28 cellular contexts compared by ENCODE assay signal in the genomic region with DNA sequence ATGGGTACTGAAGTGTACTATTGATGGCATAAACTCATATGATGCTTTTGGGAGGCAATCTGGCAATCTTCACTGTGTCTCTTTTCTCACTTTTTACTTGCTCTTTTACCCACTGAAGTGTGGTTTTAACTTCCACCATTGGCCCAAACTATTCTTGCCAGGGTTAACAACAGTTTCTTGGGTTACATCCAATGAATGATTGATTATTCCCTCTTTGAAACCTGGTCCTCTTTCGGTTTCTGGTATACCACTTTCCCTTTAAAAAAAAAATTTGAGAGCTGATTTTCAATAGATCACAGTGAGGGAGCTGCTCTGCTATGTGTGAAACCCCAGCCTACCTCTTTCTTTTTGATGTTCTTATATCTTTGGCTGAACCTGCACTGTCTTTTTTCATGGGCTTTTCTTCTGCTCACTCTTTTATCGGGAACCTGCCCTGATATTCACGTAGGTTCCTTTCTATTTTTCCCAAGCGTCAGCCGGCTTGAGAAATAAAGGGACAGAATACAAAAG. TPM values are rescaled to one million over a fixed set of nuclear protein-coding genes. Genes with fewer than 3 reads are reported as not detected.
DNase-seq lines count a peak whose midpoint lies in the region; ATAC-seq, FAIRE-seq and TF ChIP-seq lines count a peak whose summit lies in the region.
"Had no signal": no experiment of that assay in that cellular context is flagged by ENCODE, and none has a peak within 500 bp of the region (broad histone marks: within the 10 kb centered on the region; RNA-seq: fewer than 3 reads in every experiment).

No MANE protein-coding gene starts in this region.

- peak overlapping the region; percentile 38 for H3K27ac Mint-ChIP-seq in activated CD4-positive, alpha-beta T cell treated with anti-CD3 and anti-CD28 coated beads, Interleukin-2, amount 10 ng/mL, durations not matched to agents 24 days and 14 days
- H3K27ac Mint-ChIP-seq in CD4-positive, alpha-beta T cell: peak overlapping the region; percentile 46
- no peak overlapping the region for H3K27ac Mint-ChIP-seq in activated CD8-positive, alpha-beta T cell treated with anti-CD3 and anti-CD28 coated beads, Interleukin-2, amount 10 ng/mL, durations not matched to agents 7 days and 5 days

- CTCF ChIA-PET in CD4-positive, alpha-beta T cell (lab: Charles Lee): interaction anchor here (0.6 kb wide), 1 partner anchor 841 kb away, joined by 3 read pairs; no protein-coding TSS in a partner anchor
- CTCF ChIA-PET in activated CD8-positive, alpha-beta T cell treated with anti-CD3 and anti-CD28 coated beads, Interleukin-2, amount 10 ng/mL, durations not matched to agents 7 days and 5 days (lab: Charles Lee): interaction anchor here (1.4 to 3.0 kb wide), 2 partner anchors 19 to 840 kb away, joined by 3 to 10 read pairs; no protein-coding TSS in a partner anchor

- TF ChIP-seq POLR2A in GM12892 (IDR thresholded peaks at IDR 0.05; ENCODE audit: low read depth, low read length): no peak

- intact Hi-C loops in activated CD4-positive, alpha-beta T cell treated with anti-CD3 and anti-CD28 coated beads, Interleukin-2, amount 10 ng/mL, durations not matched to agents 24 days and 14 days (cut with micrococcal nuclease): loop anchor here (10.0 kb wide), 1 partner anchor 825 kb away; no protein-coding TSS in a partner anchor
- intact Hi-C loops in CD4-positive, alpha-beta T cell (cut with DNase I, micrococcal nuclease): no loop called here
- intact Hi-C loops in left cardiac atrium (cut with DNase I): no loop called here

- no peak for TF ChIP-seq CTCF in CD4-positive, alpha-beta T cell (IDR thresholded peaks at IDR 0.05)

- H3K9me3 Mint-ChIP-seq in activated CD4-positive, alpha-beta T cell treated with anti-CD3 and anti-CD28 coated beads, Interleukin-2, amount 10 ng/mL, durations not matched to agents 24 days and 14 days: no peaks in the 10 kb centered on the region
- no peaks in the 10 kb centered on the region for H3K9me3 Mint-ChIP-seq in CD4-positive, alpha-beta T cell
- H3K9me3 Mint-ChIP-seq in activated CD8-positive, alpha-beta T cell treated with anti-CD3 and anti-CD28 coated beads, Interleukin-2, amount 10 ng/mL, durations not matched to agents 7 days and 5 days (ENCODE audit: insufficient read depth): no peaks in the 10 kb centered on the region

- no peaks in the 10 kb centered on the region for H3K27me3 ChIP-seq in CD4-positive, alpha-beta T cell (ENCODE audit: control insufficient read depth, insufficient read depth, low read length)
- H3K27me3 ChIP-seq: BE2C, tibial artery had no signal

- no peak overlapping the region for H3K27ac ChIP-seq in CD4-positive, alpha-beta T cell (ENCODE audit: low read depth, low read length)
- H3K27ac ChIP-seq: tibial artery had no signal

- no peak for FAIRE-seq in GM12892 (lab: Jason Lieb, UNC)
- FAIRE-seq: D721Med, frontal cortex, HTR-8/SVneo had no signal

- H3K4me1 Mint-ChIP-seq in activated CD4-positive, alpha-beta T cell treated with anti-CD3 and anti-CD28 coated beads, Interleukin-2, amount 10 ng/mL, durations not matched to agents 24 days and 14 days: peaks cover 7% of the 10 kb centered on the region
- H3K4me1 Mint-ChIP-seq in CD4-positive, alpha-beta T cell (ENCODE audit: low read depth): peaks cover 16% of the 10 kb centered on the region
- peaks cover 13% of the 10 kb centered on the region for H3K4me1 Mint-ChIP-seq in activated CD8-positive, alpha-beta T cell treated with anti-CD3 and anti-CD28 coated beads, Interleukin-2, amount 10 ng/mL, durations not matched to agents 7 days and 5 days (ENCODE audit: low read depth)

- POLR2A ChIA-PET in CD4-positive, alpha-beta T cell (lab: Charles Lee): no interaction called here
- POLR2A ChIA-PET in activated CD8-positive, alpha-beta T cell treated with anti-CD3 and anti-CD28 coated beads, Interleukin-2, amount 10 ng/mL, durations not matched to agents 7 days and 5 days (lab: Charles Lee): interaction anchor here (0.6 kb wide), 1 partner anchor 19 kb away, joined by 4 read pairs; no protein-coding TSS in a partner anchor

- H3K27me3 Mint-ChIP-seq in activated CD4-positive, alpha-beta T cell treated with anti-CD3 and anti-CD28 coated beads, Interleukin-2, amount 10 ng/mL, durations not matched to agents 24 days and 14 days: peaks cover 36% of the 10 kb centered on the region
- peaks cover 21% of the 10 kb centered on the region for H3K27me3 Mint-ChIP-seq in CD4-positive, alpha-beta T cell
- H3K27me3 Mint-ChIP-seq in activated CD8-positive, alpha-beta T cell treated with anti-CD3 and anti-CD28 coated beads, Interleukin-2, amount 10 ng/mL, durations not matched to agents 7 days and 5 days (ENCODE audit: low read depth): peaks cover 23% of the 10 kb centered on the region

- H3K36me3 Mint-ChIP-seq in activated CD4-positive, alpha-beta T cell treated with anti-CD3 and anti-CD28 coated beads, Interleukin-2, amount 10 ng/mL, durations not matched to agents 24 days and 14 days (ENCODE audit: low read depth): no peaks in the 10 kb centered on the region
- no peaks in the 10 kb centered on the region for H3K36me3 Mint-ChIP-seq in CD4-positive, alpha-beta T cell (ENCODE audit: low read depth)
- H3K36me3 Mint-ChIP-seq in activated CD8-positive, alpha-beta T cell treated with anti-CD3 and anti-CD28 coated beads, Interleukin-2, amount 10 ng/mL, durations not matched to agents 7 days and 5 days (ENCODE audit: low read depth): no peaks in the 10 kb centered on the region

- H3K4me3 Mint-ChIP-seq in activated CD4-positive, alpha-beta T cell treated with anti-CD3 and anti-CD28 coated beads, Interleukin-2, amount 10 ng/mL, durations not matched to agents 24 days and 14 days: peak overlapping the region; percentile 48
- peak overlapping the region; percentile 30 for H3K4me3 Mint-ChIP-seq in CD4-positive, alpha-beta T cell
- peak overlapping the region; percentile 52 for H3K4me3 Mint-ChIP-seq in activated CD8-positive, alpha-beta T cell treated with anti-CD3 and anti-CD28 coated beads, Interleukin-2, amount 10 ng/mL, durations not matched to agents 7 days and 5 days

- no peak for DNase-seq in activated CD4-positive, alpha-beta T cell treated with anti-CD3 and anti-CD28 coated beads, Interleukin-2, amount 10 ng/mL, durations not matched to agents 24 days and 14 days
- DNase-seq in activated CD4-positive, alpha-beta T cell treated with anti-CD3 and anti-CD28 coated beads for 4 hours: no peak
- no peak for DNase-seq in CD4-positive, alpha-beta T cell
- no peak for DNase-seq in activated CD8-positive, alpha-beta T cell treated with anti-CD3 and anti-CD28 coated beads, Interleukin-2, amount 10 ng/mL, durations not matched to agents 7 days and 5 days
- no peak for DNase-seq in left lobe of liver (ENCODE audit: low spot score)
- no peak for DNase-seq in left cardiac atrium
- no peak for DNase-seq in HuH-7.5 (ENCODE audit: low spot score)
- no peak for DNase-seq in GM12892 (ENCODE audit: insufficient read length)
- DNase-seq: activated CD4-positive, CD25-positive, alpha-beta regulatory T cell; BE2C; effector CD8-positive, alpha-beta T cell; GOT3; Karpas-422; mesendoderm; NCI-H1694 treated with DMSO at 0.1 percent for 48 hours; NCI-H526; retina; SK-N-SH; stimulated activated CD4-positive, alpha-beta T cell treated with anti-CD3 and anti-CD28 coated beads, Interleukin-2, amount 100 ng/mL, for 48 hours; stimulated activated naive CD4-positive, alpha-beta T cell treated with Interleukin-2 at 50 U/mL for 16 hours; tibial artery had no signal

- ATAC-seq in CD4-positive, alpha-beta T cell (ENCODE audit: poor library complexity): peak; percentile 61
- peak; percentile 44 for ATAC-seq in activated CD8-positive, alpha-beta T cell treated with anti-CD3 and anti-CD28 coated beads, Interleukin-2, amount 10 ng/mL, durations not matched to agents 7 days and 5 days
- peak; percentile 62 for ATAC-seq in left lobe of liver
- ATAC-seq in left cardiac atrium: no peak
- ATAC-seq: esophagus mucosa had no signal

- H3K9me3 ChIP-seq in CD4-positive, alpha-beta T cell (ENCODE audit: control insufficient read depth, low read length): no peaks in the 10 kb centered on the region
- H3K9me3 ChIP-seq: BE2C, SK-N-SH, tibial artery had no signal

RNA-seq across cellular contexts. Expression of gene OR4E1, which starts 56.1 kb away (rescaled TPM):
- not detected in 2 replicates for total RNA-seq in activated CD4-positive, alpha-beta T cell treated with anti-CD3 and anti-CD28 coated beads, Interleukin-2, amount 10 ng/mL, durations not matched to agents 24 days and 14 days
- not detected for total RNA-seq in CD4-positive, alpha-beta T cell
- under 1 TPM in 1 of 2 experiments, not detected in 1; 0.05 TPM for total RNA-seq in activated CD8-positive, alpha-beta T cell treated with anti-CD3 and anti-CD28 coated beads, Interleukin-2, amount 10 ng/mL, durations not matched to agents 7 days and 5 days
- not detected for total RNA-seq in left lobe of liver
- not detected for total RNA-seq in left cardiac atrium
- polyA plus RNA-seq in GM12892 (2012; ENCODE audit: missing spikeins): not detected
- total RNA-seq: A172, esophagus mucosa, frontal cortex, osteoblast, RPMI7951 had no signal
- polyA plus RNA-seq: SK-N-SH had no signal

Comparison
In these comparisons a context has a peak if more than half of its experiments do, and no peak if none do; other contexts are left out.
1. ATAC-seq: peak in CD4-positive, alpha-beta T cell (single experiment), activated CD8-positive, alpha-beta T cell treated with anti-CD3 and anti-CD28 coated beads, Interleukin-2, amount 10 ng/mL, durations not matched to agents 7 days and 5 days (single experiment) and left lobe of liver (single experiment); none in left cardiac atrium (0 of 2).
2. Peak in every context shown above with its lines, with median percentiles within 50 percentile points of each other: H3K4me3 Mint-ChIP-seq.